ENCODE assay signal across 16 cellular contexts in the genomic region with DNA sequence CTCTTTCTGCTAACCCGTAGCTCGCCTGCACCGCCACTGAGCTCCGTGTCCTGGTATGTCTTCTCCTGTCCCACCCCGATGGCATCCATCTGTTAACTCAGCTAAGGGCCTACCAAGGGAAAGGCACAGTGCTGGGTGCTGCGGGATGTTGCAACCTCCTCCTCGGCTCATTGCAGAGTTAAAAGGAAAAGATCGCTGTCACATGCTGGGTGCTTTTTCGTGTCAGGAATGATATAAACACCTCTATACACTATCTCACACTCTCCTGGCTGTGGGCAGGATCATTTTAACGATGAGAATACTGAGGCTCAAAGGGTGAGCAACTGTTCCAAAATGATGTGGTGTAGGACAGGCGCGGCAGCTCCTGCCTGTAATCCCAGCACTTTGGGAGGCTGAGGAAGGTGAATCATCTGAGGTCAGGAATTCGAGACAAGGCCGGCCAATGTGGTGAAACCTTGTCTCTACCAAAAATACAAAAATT. TPM values are rescaled to one million over a fixed set of nuclear protein-coding genes. Genes with fewer than 3 reads are reported as not detected.
DNase-seq lines count a peak whose midpoint lies in the region; ATAC-seq and TF ChIP-seq lines count a peak whose summit lies in the region.
"Had no signal": no experiment of that assay in that cellular context is flagged by ENCODE, and none has a peak within 500 bp of the region (broad histone marks: within the 10 kb centered on the region; RNA-seq: fewer than 3 reads in every experiment).

No MANE protein-coding gene starts in this region.

- H3K27ac ChIP-seq in adrenal gland, result peak overlapping the region in 4 of 5 donors; percentile 59 to 87 (median 76)
- H3K27ac ChIP-seq in skeletal muscle tissue (ENCODE audit: low read depth, low read length), result peak overlapping the region; percentile 25
- H3K27ac ChIP-seq: C4-2B, HL-60, neural progenitor cell, VCaP had no signal

- no peak for ATAC-seq in omental fat pad (ENCODE audit: low FRiP score)
- no peak for ATAC-seq in HG02840 (IDR thresholded peaks at IDR 0.05; ENCODE audit: low FRiP score, unreplicated experiment)

- no peak for TF ChIP-seq POLR2A in adrenal gland (IDR thresholded peaks at IDR 0.05)

- peak; percentile 83 for DNase-seq in ELR (ENCODE audit: low read depth)
- peak in 6 of 7 donors; percentile 63 to 78 (median 72) for DNase-seq in adrenal gland
- DNase-seq in fibroblast of peridontal ligament (ENCODE audit: extremely low read depth), result peak; percentile 38
- DNase-seq in omental fat pad (ENCODE audit: low spot score), result no peak
- no peak for DNase-seq in head of caudate nucleus
- no peak for DNase-seq in COLO829 (ENCODE audit: low spot score)
- DNase-seq: caudate nucleus; NCI-H1048; NCI-H526; stimulated activated CD8-positive, alpha-beta memory T cell treated with anti-CD3 and anti-CD28 coated beads, Interleukin-4, amount 100 ng/mL, for 48 hours had no signal

- H3K4me3 ChIP-seq in adrenal gland, result no peak overlapping the region
- H3K4me3 ChIP-seq in skeletal muscle tissue (ENCODE audit: low read length in 3 of 3), result no peak overlapping the region
- H3K4me3 ChIP-seq: neural progenitor cell had no signal

- H3K27me3 ChIP-seq in adrenal gland, result no peaks in the 10 kb centered on the region
- H3K27me3 ChIP-seq in skeletal muscle tissue (ENCODE audit: control insufficient read depth in 3 of 3, insufficient read depth in 3 of 3, low read length in 3 of 3), result no peaks in the 10 kb centered on the region
- H3K27me3 ChIP-seq: neural progenitor cell had no signal

- no peak for TF ChIP-seq CTCF in adrenal gland (IDR thresholded peaks at IDR 0.05)
- TF ChIP-seq CTCF in omental fat pad (IDR thresholded peaks at IDR 0.05), result no peak

- intact Hi-C loops in adrenal gland (cut with DNase I) (loop anchor here (2.0 to 5.0 kb wide), 2 partner anchors 169 to 171 kb away; no protein-coding TSS in a partner anchor), head of caudate nucleus (cut with DNase I) (loop anchor here (2.0 kb wide), 1 partner anchor 171 kb away; no protein-coding TSS in a partner anchor)

- 60 to 80% (median 70%) methylated on average over 12 to 14 of the region's 14 CpGs for WGBS in adrenal gland, 4 donors

- H3K4me1 ChIP-seq in adrenal gland (replicated peaks in 1 of 2) (peaks cover 26 to 41% of the 10 kb centered on the region in 2 donors), skeletal muscle tissue (ENCODE audit: control insufficient read depth in 3 of 3, insufficient read depth in 3 of 3, low read length in 3 of 3) (peaks cover 39 to 49% (median 40%) of the 10 kb centered on the region in 3 donors)
- H3K4me1 ChIP-seq: neural progenitor cell had no signal

- H3K36me3 ChIP-seq in adrenal gland (replicated peaks in 1 of 2), result peaks cover 0 to 55% of the 10 kb centered on the region in 2 donors
- H3K36me3 ChIP-seq in skeletal muscle tissue (ENCODE audit: control insufficient read depth in 3 of 3, insufficient read depth in 3 of 3, low read length in 3 of 3), result peaks cover 43 to 50% (median 47%) of the 10 kb centered on the region in 3 donors
- H3K36me3 ChIP-seq: neural progenitor cell had no signal

- H3K9ac ChIP-seq in skeletal muscle tissue (ENCODE audit: low read depth in 1 of 3, low read length in 3 of 3), result peak overlapping the region in 1 of 3 donors; percentile 20
- H3K9ac ChIP-seq: neural progenitor cell had no signal

- H3K9me3 ChIP-seq in adrenal gland (replicated peaks in 1 of 3), result no peaks in the 10 kb centered on the region
- H3K9me3 ChIP-seq in skeletal muscle tissue (ENCODE audit: control insufficient read depth in 3 of 3, low read length in 3 of 3), result no peaks in the 10 kb centered on the region

RNA-seq across cellular contexts. Expression of a gene that starts 10.1 kb away (rescaled TPM):
- total RNA-seq in adrenal gland (100 to 1,000 TPM; 160 to 245 (median 190) TPM), skeletal muscle tissue (19.3 TPM), omental fat pad (10 to 100 TPM; 53.2 to 82.0 (median 66.2) TPM)
- 100 to 1,000 TPM; 213 to 241 (median 223) TPM for polyA plus RNA-seq in adrenal gland

RNA-seq across cellular contexts. Expression of a gene that starts 35.5 kb away (rescaled TPM):
- total RNA-seq in adrenal gland, result 10 to 100 TPM; 16.1 to 37.6 (median 28.2) TPM
- 10 to 100 TPM in 1 of 3 donors, 1 to 10 TPM in 2; 5.5 to 13.3 (median 6.4) TPM for polyA plus RNA-seq in adrenal gland
- 14.6 TPM for total RNA-seq in skeletal muscle tissue
- 10 to 100 TPM in 1 of 4 donors, 1 to 10 TPM in 3; 4.0 to 11.7 (median 5.1) TPM for total RNA-seq in omental fat pad

RNA-seq across cellular contexts. Expression of a gene that starts 57.6 kb away (rescaled TPM):
- 100 to 1,000 TPM; 121 to 319 (median 187) TPM for total RNA-seq in adrenal gland
- 100 to 1,000 TPM; 118 to 174 (median 174) TPM for polyA plus RNA-seq in adrenal gland
- 294 TPM for total RNA-seq in skeletal muscle tissue
- total RNA-seq in omental fat pad, result 100 to 1,000 TPM; 248 to 355 (median 268) TPM

Comparison
In these comparisons a context has a peak if more than half of its experiments do, and no peak if none do; other contexts are left out.
1. DNase-seq: peak in ELR (single experiment), adrenal gland (6 of 7) and fibroblast of peridontal ligament (single experiment); none in omental fat pad (single experiment), head of caudate nucleus (0 of 42) and COLO829 (single experiment).